ENCODE assay signal across 8 cellular contexts in genomic region chr18:23452728-23453656, GRCh38. TPM values are rescaled to one million over a fixed set of nuclear protein-coding genes. Genes with fewer than 3 reads are reported as not detected.
DNase-seq lines count a peak whose midpoint lies in the region; ATAC-seq and TF ChIP-seq lines count a peak whose summit lies in the region.

A gene with protein sequence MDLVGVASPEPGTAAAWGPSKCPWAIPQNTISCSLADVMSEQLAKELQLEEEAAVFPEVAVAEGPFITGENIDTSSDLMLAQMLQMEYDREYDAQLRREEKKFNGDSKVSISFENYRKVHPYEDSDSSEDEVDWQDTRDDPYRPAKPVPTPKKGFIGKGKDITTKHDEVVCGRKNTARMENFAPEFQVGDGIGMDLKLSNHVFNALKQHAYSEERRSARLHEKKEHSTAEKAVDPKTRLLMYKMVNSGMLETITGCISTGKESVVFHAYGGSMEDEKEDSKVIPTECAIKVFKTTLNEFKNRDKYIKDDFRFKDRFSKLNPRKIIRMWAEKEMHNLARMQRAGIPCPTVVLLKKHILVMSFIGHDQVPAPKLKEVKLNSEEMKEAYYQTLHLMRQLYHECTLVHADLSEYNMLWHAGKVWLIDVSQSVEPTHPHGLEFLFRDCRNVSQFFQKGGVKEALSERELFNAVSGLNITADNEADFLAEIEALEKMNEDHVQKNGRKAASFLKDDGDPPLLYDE (plus strand): TSS chr18:23453287. CDS start chr18:23453440, 153 bp downstream.

- DNase-seq in D341Med (ENCODE audit: low spot score): peak; percentile 98
- peak; percentile 81 for DNase-seq in HuH-7 (ENCODE audit: low spot score)
- peak; percentile 96 for DNase-seq in activated CD8-positive, alpha-beta memory T cell treated with anti-CD3 and anti-CD28 coated beads, Interleukin-2, amount 50 U/mL, for 48 hours
- peak; percentile 92 for DNase-seq in endothelial cell (ENCODE audit: low spot score)
- peak; percentile 97 for DNase-seq in midbrain (lab: John Stamatoyannopoulos, UW)
- peak; percentile 75 to 79 for DNase-seq in stimulated activated CD8-positive, alpha-beta memory T cell treated with anti-CD3 and anti-CD28 coated beads, Interleukin-2, amount 100 ng/mL, for 1 hour (ENCODE audit: low read depth in 2 of 2)

- no peaks in the 10 kb centered on the region for H3K9me3 ChIP-seq in OCI-LY3 (ENCODE audit: insufficient read depth, low read length)

- peaks cover 16% of the 10 kb centered on the region for H3K4me1 ChIP-seq in OCI-LY3 (ENCODE audit: low read length)

- peaks cover 47% of the 10 kb centered on the region for H3K79me2 ChIP-seq in OCI-LY3 (ENCODE audit: low read length)

- ATAC-seq in GM21515 (IDR thresholded peaks at IDR 0.05; ENCODE audit: unreplicated experiment): peak; percentile 96

- H4K20me1 ChIP-seq in OCI-LY3 (ENCODE audit: insufficient read depth, low read length): peaks cover 20% of the 10 kb centered on the region; the same call in 1 of the 2 replicates

- H2AFZ ChIP-seq in OCI-LY3 (ENCODE audit: low read depth, low read length): peak within 1 kb of the TSS; percentile 91

- H3K27me3 Mint-ChIP-seq in endothelial cell (ENCODE audit: unreplicated experiment): peaks cover 4% of the 10 kb centered on the region

- H3K4me1 Mint-ChIP-seq in endothelial cell (ENCODE audit: unreplicated experiment): peaks cover 21% of the 10 kb centered on the region

- peak within 1 kb of the TSS; percentile 87 for H3K9ac ChIP-seq in OCI-LY3 (ENCODE audit: low read length)

- H3K4me3 Mint-ChIP-seq in endothelial cell (ENCODE audit: unreplicated experiment): peak within 1 kb of the TSS; percentile 99

- TF ChIP-seq CTCF in OCI-LY3 (IDR thresholded peaks at IDR 0.05; ENCODE audit: low read depth, low read length): no peak
- no peak for TF ChIP-seq CTCF in endothelial cell (IDR thresholded peaks at IDR 0.05; ENCODE audit: unreplicated experiment)

- peak within 1 kb of the TSS; percentile 98 for H3K4me3 ChIP-seq in OCI-LY3 (ENCODE audit: low read length)

- peak within 1 kb of the TSS; percentile 85 for H3K27ac Mint-ChIP-seq in endothelial cell (ENCODE audit: unreplicated experiment)

- no peaks in the 10 kb centered on the region for H3K36me3 Mint-ChIP-seq in endothelial cell (ENCODE audit: low read depth, unreplicated experiment)

- peaks cover 6% of the 10 kb centered on the region for H3K36me3 ChIP-seq in OCI-LY3 (replicated peaks; ENCODE audit: low read depth, low read length)

- peak within 1 kb of the TSS; percentile 98 for H3K4me2 ChIP-seq in OCI-LY3 (ENCODE audit: low read length)

- peak within 1 kb of the TSS; percentile 52 for H3K27ac ChIP-seq in OCI-LY3 (ENCODE audit: low read length)

- no peaks in the 10 kb centered on the region for H3K27me3 ChIP-seq in OCI-LY3 (ENCODE audit: low read depth, low read length)

- no peaks in the 10 kb centered on the region for H3K9me3 Mint-ChIP-seq in endothelial cell (ENCODE audit: unreplicated experiment)

RNA-seq across cellular contexts. Expression of the gene that starts here (rescaled TPM):
- total RNA-seq in endothelial cell (ENCODE audit: unreplicated experiment): 69.7 TPM

Comparison
In these comparisons a context has a peak if more than half of its experiments do, and no peak if none do; other contexts are left out.
1. Peak in every context shown above with its lines: DNase-seq, ATAC-seq, H3K4me3 ChIP-seq and H3K27ac ChIP-seq.